8 cellular contexts compared by ENCODE assay signal in genomic region chr1:221933814-221934213, GRCh38.
"Had no signal": no experiment of that assay in that cellular context is flagged by ENCODE, and none has a peak within 500 bp of the region (broad histone marks: within the 10 kb centered on the region; RNA-seq: fewer than 3 reads in every experiment).

No MANE protein-coding gene starts in this region.

- DNase-seq: IMR-90, KBM-7, KG1 had no signal

- H3K4me2 ChIP-seq: KMS-11 had no signal

- H3K27ac ChIP-seq: HL-60, KMS-11 had no signal

- FAIRE-seq: HepG2, HTR-8/SVneo, K562 had no signal

- H3K4me3 ChIP-seq: K562 had no signal

- ATAC-seq: HepG2, K562 had no signal
